Comparison of ENCODE assay signal across 10 cellular contexts in genomic region chr20:9442858-9443257, GRCh38.
DNase-seq lines count a peak whose midpoint lies in the region; ATAC-seq lines count a peak whose summit lies in the region.
"Had no signal": no experiment of that assay in that cellular context is flagged by ENCODE, and none has a peak within 500 bp of the region (broad histone marks: within the 10 kb centered on the region; RNA-seq: fewer than 3 reads in every experiment).

No MANE protein-coding gene starts in this region.

- DNase-seq in NCI-H2227 (lab: John Stamatoyannopoulos, UW; ENCODE audit: unreplicated experiment): peak; percentile 5
- no peak for DNase-seq in NCI-H2227 treated with DMSO at 0.1 percent for 48 hours (lab: John Stamatoyannopoulos, UW)
- peak; percentile 92 for DNase-seq in NCI-H146 (lab: John Stamatoyannopoulos, UW)
- no peak for DNase-seq in stimulated activated effector memory CD8-positive, alpha-beta T cell treated with anti-CD3 and anti-CD28 coated beads, Interleukin-12 subunit alpha, Interleukin-12 subunit beta, amount 100 ng/mL, for 72 hours (ENCODE audit: low spot score in 2 of 2)
- no peak for DNase-seq in hippocampal formation (lab: John Stamatoyannopoulos, UW)
- DNase-seq in NCI-H2171 treated with DMSO at 0.1 percent for 48 hours (lab: John Stamatoyannopoulos, UW): no peak
- DNase-seq: heart right ventricle, NCI-H2029 treated with DMSO at 0.1 percent for 48 hours had no signal

- no peaks in the 10 kb centered on the region for H3K36me3 Mint-ChIP-seq in stimulated activated effector memory CD8-positive, alpha-beta T cell treated with anti-CD3 and anti-CD28 coated beads, Interleukin-12 subunit alpha, Interleukin-12 subunit beta, amount 100 ng/mL, for 72 hours

- no peak overlapping the region for H3K27ac Mint-ChIP-seq in stimulated activated effector memory CD8-positive, alpha-beta T cell treated with anti-CD3 and anti-CD28 coated beads, Interleukin-12 subunit alpha, Interleukin-12 subunit beta, amount 100 ng/mL, for 72 hours

- H3K4me1 Mint-ChIP-seq in stimulated activated effector memory CD8-positive, alpha-beta T cell treated with anti-CD3 and anti-CD28 coated beads, Interleukin-12 subunit alpha, Interleukin-12 subunit beta, amount 100 ng/mL, for 72 hours: no peaks in the 10 kb centered on the region

- H3K4me3 Mint-ChIP-seq in stimulated activated effector memory CD8-positive, alpha-beta T cell treated with anti-CD3 and anti-CD28 coated beads, Interleukin-12 subunit alpha, Interleukin-12 subunit beta, amount 100 ng/mL, for 72 hours: no peak overlapping the region

- peaks cover 14% of the 10 kb centered on the region for H3K9me3 Mint-ChIP-seq in stimulated activated effector memory CD8-positive, alpha-beta T cell treated with anti-CD3 and anti-CD28 coated beads, Interleukin-12 subunit alpha, Interleukin-12 subunit beta, amount 100 ng/mL, for 72 hours

- ATAC-seq in HG02938 (IDR thresholded peaks at IDR 0.05; ENCODE audit: unreplicated experiment): peak; percentile 79
- peak; percentile 13 for ATAC-seq in stimulated activated effector memory CD8-positive, alpha-beta T cell treated with anti-CD3 and anti-CD28 coated beads, Interleukin-12 subunit alpha, Interleukin-12 subunit beta, amount 100 ng/mL, for 72 hours
- ATAC-seq in HG02884 (IDR thresholded peaks at IDR 0.05; ENCODE audit: unreplicated experiment): no peak
- ATAC-seq: heart right ventricle had no signal

Comparison
In these comparisons a context has a peak if more than half of its experiments do, and no peak if none do; other contexts are left out.
1. DNase-seq: peak in NCI-H2227 (single experiment) and NCI-H146 (single experiment); none in NCI-H2227 treated with DMSO at 0.1 percent for 48 hours (single experiment), stimulated activated effector memory CD8-positive, alpha-beta T cell treated with anti-CD3 and anti-CD28 coated beads, Interleukin-12 subunit alpha, Interleukin-12 subunit beta, amount 100 ng/mL, for 72 hours (0 of 2), hippocampal formation (0 of 2) and NCI-H2171 treated with DMSO at 0.1 percent for 48 hours (single experiment).